ENCODE assay signal across 1 cellular context in the genomic region with DNA sequence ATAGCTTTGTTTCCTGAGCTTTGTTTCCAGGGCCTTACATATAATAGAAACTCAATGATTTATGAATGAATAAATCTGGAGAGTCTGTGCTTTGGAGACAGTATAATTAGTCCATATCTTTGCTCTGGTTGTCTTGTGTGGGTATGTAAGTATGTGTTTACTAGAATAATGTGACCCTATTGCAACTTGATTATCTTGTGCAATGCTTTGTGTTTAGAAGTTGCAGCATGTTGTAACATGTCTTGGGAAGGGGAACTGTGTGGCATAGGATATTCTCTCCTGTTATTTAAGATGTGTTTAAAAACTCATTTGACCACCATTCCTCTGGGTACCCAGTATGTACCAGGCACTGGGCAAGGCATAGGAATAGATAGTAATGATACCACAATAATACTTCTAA.
TF ChIP-seq lines count a peak whose summit lies in the region.

No MANE protein-coding gene starts in this region.

TF ChIP-seq in IMR-90, 13 proteins besides CTCF, POLR2A, EP300 and RAD21:
- TF ChIP-seq, protein P1, sequence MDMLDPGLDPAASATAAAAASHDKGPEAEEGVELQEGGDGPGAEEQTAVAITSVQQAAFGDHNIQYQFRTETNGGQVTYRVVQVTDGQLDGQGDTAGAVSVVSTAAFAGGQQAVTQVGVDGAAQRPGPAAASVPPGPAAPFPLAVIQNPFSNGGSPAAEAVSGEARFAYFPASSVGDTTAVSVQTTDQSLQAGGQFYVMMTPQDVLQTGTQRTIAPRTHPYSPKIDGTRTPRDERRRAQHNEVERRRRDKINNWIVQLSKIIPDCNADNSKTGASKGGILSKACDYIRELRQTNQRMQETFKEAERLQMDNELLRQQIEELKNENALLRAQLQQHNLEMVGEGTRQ (IDR thresholded peaks at IDR 0.05; ENCODE audit: low read depth, low read length), result no peak
- TF ChIP-seq CEBPB (IDR thresholded peaks at IDR 0.05; ENCODE audit: low read depth, low read length), result peak; percentile 18; the same call in 1 of the 2 replicates
